Comparison of ENCODE assay signal across 21 cellular contexts in genomic region chr16:12412890-12413289, GRCh38.
DNase-seq lines count a peak whose midpoint lies in the region; ATAC-seq, FAIRE-seq and TF ChIP-seq lines count a peak whose summit lies in the region.
"Had no signal": no experiment of that assay in that cellular context is flagged by ENCODE, and none has a peak within 500 bp of the region (broad histone marks: within the 10 kb centered on the region; RNA-seq: fewer than 3 reads in every experiment).

No MANE protein-coding gene starts in this region.

- H2AFZ ChIP-seq in neural cell (ENCODE audit: low read depth, low read length) = no peak overlapping the region

- CTCF ChIA-PET in activated naive CD4-positive, alpha-beta T cell treated with anti-CD3 and anti-CD28 coated beads for 36 hours (lab: Charles Lee) = no interaction called here

- TF ChIP-seq EP300 in neural cell (conservative IDR thresholded peaks at IDR 0.05; ENCODE audit: poor library complexity, severe bottlenecking) = no peak

- no peaks in the 10 kb centered on the region for H3K79me2 ChIP-seq in neural cell (replicated peaks; ENCODE audit: insufficient read depth, low read length)

- H3K9ac ChIP-seq in kidney (ENCODE audit: low read length in 2 of 2) (no peak overlapping the region), neural cell (ENCODE audit: low read length) (no peak overlapping the region)

- FAIRE-seq in kidney (lab: Jason Lieb, UNC) = no peak
- FAIRE-seq: D721Med, GM12892, HTR-8/SVneo had no signal

- H3K4me3 Mint-ChIP-seq in activated naive CD4-positive, alpha-beta T cell treated with anti-CD3 and anti-CD28 coated beads for 36 hours = no peak overlapping the region
- no peak overlapping the region for H3K4me3 Mint-ChIP-seq in stimulated activated naive B cell treated with anti-CD40 and anti-IgM and Interleukin-4, amounts not matched to agents 10 μg/mL and 1 μg/mL and 100 μg/mL, for 72 hours
- H3K4me3 Mint-ChIP-seq: HFFc6 had no signal

- no peaks in the 10 kb centered on the region for H4K20me1 ChIP-seq in neural cell (ENCODE audit: insufficient read depth)

- no peaks in the 10 kb centered on the region for H3F3A ChIP-seq in neural cell (ENCODE audit: insufficient read depth, low read length, poor library complexity, severe bottlenecking)

- no peaks in the 10 kb centered on the region for H3K36me3 Mint-ChIP-seq in activated naive CD4-positive, alpha-beta T cell treated with anti-CD3 and anti-CD28 coated beads, Interleukin-2, amount 50 U/mL, for 72 hours
- H3K36me3 Mint-ChIP-seq in activated naive CD4-positive, alpha-beta T cell treated with anti-CD3 and anti-CD28 coated beads for 36 hours (ENCODE audit: low read depth) = peaks cover 4% of the 10 kb centered on the region
- peaks cover 16 to 32% of the 10 kb centered on the region in 2 donors for H3K36me3 Mint-ChIP-seq in stimulated activated naive B cell treated with anti-CD40 and anti-IgM and Interleukin-4, amounts not matched to agents 10 μg/mL and 1 μg/mL and 100 μg/mL, for 72 hours

- H3K27ac ChIP-seq in kidney (ENCODE audit: low read depth in 2 of 2, low read length in 2 of 2) = peak overlapping the region; percentile 8 to 14
- no peak overlapping the region for H3K27ac ChIP-seq in neural cell (ENCODE audit: low read length)
- H3K27ac ChIP-seq: 22Rv1, C4-2B had no signal

- H3K9me3 ChIP-seq in kidney (ENCODE audit: control insufficient read depth in 1 of 2, low read length in 2 of 2) (no peaks in the 10 kb centered on the region), neural cell (ENCODE audit: low read length) (no peaks in the 10 kb centered on the region)

- no peak overlapping the region for H3K4me2 ChIP-seq in neural cell (ENCODE audit: low read length)

- H3K4me1 Mint-ChIP-seq in activated naive CD4-positive, alpha-beta T cell treated with anti-CD3 and anti-CD28 coated beads for 36 hours (ENCODE audit: low read depth) = no peaks in the 10 kb centered on the region
- H3K4me1 Mint-ChIP-seq in stimulated activated naive B cell treated with anti-CD40 and anti-IgM and Interleukin-4, amounts not matched to agents 10 μg/mL and 1 μg/mL and 100 μg/mL, for 72 hours = peaks cover 15 to 39% of the 10 kb centered on the region in 2 donors

- H3K27me3 ChIP-seq in neural cell (ENCODE audit: insufficient read depth, low read depth, low read length) = no peaks in the 10 kb centered on the region

- no peak for TF ChIP-seq CTCF in kidney (IDR thresholded peaks at IDR 0.05; ENCODE audit: borderline replicate concordance, extremely low read depth, insufficient read depth)
- TF ChIP-seq CTCF in neural cell (IDR thresholded peaks at IDR 0.05; ENCODE audit: poor library complexity, severe bottlenecking) = no peak
- no peak for TF ChIP-seq CTCF in GM20000 (IDR thresholded peaks at IDR 0.05; ENCODE audit: extremely low read depth, missing control alignments)

- H3K4me3 ChIP-seq in kidney (ENCODE audit: low read length in 2 of 2) = no peak overlapping the region
- peak overlapping the region; percentile 39 for H3K4me3 ChIP-seq in neural cell (ENCODE audit: low read length)

- H3K36me3 ChIP-seq in kidney (ENCODE audit: control insufficient read depth in 1 of 2, insufficient read depth in 2 of 2, low read length in 2 of 2) (no peaks in the 10 kb centered on the region), neural cell (ENCODE audit: insufficient read depth, low read length) (no peaks in the 10 kb centered on the region)

- no peaks in the 10 kb centered on the region for H3K9me3 Mint-ChIP-seq in activated naive CD4-positive, alpha-beta T cell treated with anti-CD3 and anti-CD28 coated beads, Interleukin-2, amount 50 U/mL, for 72 hours
- H3K9me3 Mint-ChIP-seq in activated naive CD4-positive, alpha-beta T cell treated with anti-CD3 and anti-CD28 coated beads for 36 hours = no peaks in the 10 kb centered on the region
- no peaks in the 10 kb centered on the region for H3K9me3 Mint-ChIP-seq in stimulated activated naive B cell treated with anti-CD40 and anti-IgM and Interleukin-4, amounts not matched to agents 10 μg/mL and 1 μg/mL and 100 μg/mL, for 72 hours
- H3K9me3 Mint-ChIP-seq: CD4-positive, alpha-beta memory T cell; HFFc6 had no signal

- intact Hi-C loops in activated naive CD4-positive, alpha-beta T cell treated with anti-CD3 and anti-CD28 coated beads for 36 hours (cut with micrococcal nuclease) = no loop called here
- intact Hi-C loops in kidney (cut with DNase I) = no loop called here
- intact Hi-C loops in left cardiac atrium (cut with DNase I) = no loop called here

- H3K4me1 ChIP-seq in kidney (ENCODE audit: control insufficient read depth in 1 of 2, insufficient read depth in 1 of 2, low read depth in 1 of 2, low read length in 2 of 2) = peaks cover 7 to 12% of the 10 kb centered on the region in 2 donors

- no peak for ATAC-seq in activated naive CD4-positive, alpha-beta T cell treated with anti-CD3 and anti-CD28 coated beads, Interleukin-2, amount 50 U/mL, for 72 hours
- ATAC-seq in stimulated activated naive B cell treated with anti-CD40 and anti-IgM and Interleukin-4, amounts not matched to agents 10 μg/mL and 1 μg/mL and 100 μg/mL, for 72 hours (replicated peaks) = no peak
- no peak for ATAC-seq in left cardiac atrium

- no peak for TF ChIP-seq RAD21 in neural cell (conservative IDR thresholded peaks at IDR 0.05)

- H3K9me2 ChIP-seq in neural cell (ENCODE audit: insufficient read depth, low read length) = no peaks in the 10 kb centered on the region

- peak overlapping the region; percentile 22 to 70 for H3K27ac Mint-ChIP-seq in activated naive CD4-positive, alpha-beta T cell treated with anti-CD3 and anti-CD28 coated beads, Interleukin-2, amount 50 U/mL, for 72 hours
- H3K27ac Mint-ChIP-seq in activated naive CD4-positive, alpha-beta T cell treated with anti-CD3 and anti-CD28 coated beads for 36 hours = no peak overlapping the region
- H3K27ac Mint-ChIP-seq in stimulated activated naive B cell treated with anti-CD40 and anti-IgM and Interleukin-4, amounts not matched to agents 10 μg/mL and 1 μg/mL and 100 μg/mL, for 72 hours = peak overlapping the region; percentile 27
- H3K27ac Mint-ChIP-seq: HFFc6 had no signal

- no peaks in the 10 kb centered on the region for H3K27me3 Mint-ChIP-seq in activated naive CD4-positive, alpha-beta T cell treated with anti-CD3 and anti-CD28 coated beads for 36 hours (ENCODE audit: low read depth)
- no peaks in the 10 kb centered on the region for H3K27me3 Mint-ChIP-seq in stimulated activated naive B cell treated with anti-CD40 and anti-IgM and Interleukin-4, amounts not matched to agents 10 μg/mL and 1 μg/mL and 100 μg/mL, for 72 hours
- H3K27me3 Mint-ChIP-seq: CD4-positive, alpha-beta memory T cell had no signal

- no peak for DNase-seq in activated naive CD4-positive, alpha-beta T cell treated with anti-CD3 and anti-CD28 coated beads, Interleukin-2, amount 50 U/mL, for 72 hours (ENCODE audit: low spot score in 2 of 2)
- DNase-seq in activated naive CD4-positive, alpha-beta T cell treated with anti-CD3 and anti-CD28 coated beads for 36 hours = no peak
- DNase-seq in kidney = no peak
- no peak for DNase-seq in stimulated activated naive B cell treated with anti-CD40 and anti-IgM and Interleukin-4, amounts not matched to agents 10 μg/mL and 1 μg/mL and 100 μg/mL, for 72 hours
- no peak for DNase-seq in NCI-H1436 (lab: John Stamatoyannopoulos, UW)
- DNase-seq in GM20000 (ENCODE audit: low spot score) = no peak
- DNase-seq in left cardiac atrium = no peak
- DNase-seq: AML-193; CD4-positive, alpha-beta memory T cell; COR-L47; DMS153; DND-41; GDM1; HCEC 1CT; HFFc6 had no signal

TF ChIP-seq in neural cell, 6 proteins besides CTCF, POLR2A, EP300 and RAD21:
- no peak for TF ChIP-seq REST (IDR thresholded peaks at IDR 0.05; ENCODE audit: borderline replicate concordance)
- TF ChIP-seq MXI1 (conservative IDR thresholded peaks at IDR 0.05; ENCODE audit: poor library complexity, severe bottlenecking) = no peak
- no peak for TF ChIP-seq SMC3 (conservative IDR thresholded peaks at IDR 0.05; ENCODE audit: poor library complexity)
- TF ChIP-seq EZH2 (IDR thresholded peaks at IDR 0.05; ENCODE audit: borderline replicate concordance, insufficient read depth, low read length, poor library complexity, severe bottlenecking) = no peak
- TF ChIP-seq POLR2AphosphoS5 (IDR thresholded peaks at IDR 0.05) = no peak
- TF ChIP-seq TAF1 (IDR thresholded peaks at IDR 0.05; ENCODE audit: low read depth) = no peak
